ENCODE assay signal across 8 cellular contexts in genomic region chr1:64864018-64864945, GRCh38.
DNase-seq lines count a peak whose midpoint lies in the region; ATAC-seq and FAIRE-seq lines count a peak whose summit lies in the region.

No MANE protein-coding gene starts in this region.

- peaks cover 2 to 13% of the 10 kb centered on the region in 2 donors for H3K36me3 ChIP-seq in small intestine (ENCODE audit: control insufficient read depth in 2 of 2, insufficient read depth in 2 of 2, low read length in 2 of 2)

- no peak for FAIRE-seq in small intestine (lab: Jason Lieb, UNC)

- peak; percentile 66 for DNase-seq in G401 (ENCODE audit: low spot score)
- DNase-seq in KG1 (lab: John Stamatoyannopoulos, UW): peak; percentile 63
- DNase-seq in activated CD4-positive, alpha-beta T cell treated with anti-CD3 and anti-CD28 coated beads, Interleukin-2, amount 10 ng/mL, durations not matched to agents 7 days and 5 days: peak; percentile 51
- DNase-seq in foreskin melanocyte: peak; percentile 23
- peak; percentile 77 for DNase-seq in small intestine
- no peak for DNase-seq in middle frontal gyrus (ENCODE audit: extremely low spot score, low spot score)
- no peak for DNase-seq in NCI-H2227 treated with DMSO at 0.1 percent for 48 hours (lab: John Stamatoyannopoulos, UW)

- H3K9me3 Mint-ChIP-seq in activated CD4-positive, alpha-beta T cell treated with anti-CD3 and anti-CD28 coated beads, Interleukin-2, amount 10 ng/mL, durations not matched to agents 7 days and 5 days: no peaks in the 10 kb centered on the region

- 54 to 77% (median 66%) methylated on average over 14 of the region's 14 CpGs for WGBS in small intestine, 3 donors

- ATAC-seq in GM21529 (IDR thresholded peaks at IDR 0.05; ENCODE audit: unreplicated experiment): peak; percentile 99

- H3K4me3 ChIP-seq in small intestine (ENCODE audit: low read depth in 1 of 2, low read length in 2 of 2): no peak overlapping the region

- peak overlapping the region in 1 of 2 donors; percentile 57 for H3K27ac ChIP-seq in small intestine (ENCODE audit: low read depth in 1 of 2, low read length in 1 of 2)

- in situ Hi-C loops in G401 (cut with HindIII; ENCODE audit: low sequenced_read_pairs): no loop called here

- H3K4me1 ChIP-seq in small intestine (ENCODE audit: control insufficient read depth in 2 of 2, insufficient read depth in 1 of 2, low read depth in 1 of 2, low read length in 1 of 2): peaks cover 0 to 3% of the 10 kb centered on the region in 2 donors

- peaks cover 69% of the 10 kb centered on the region for H3K36me3 Mint-ChIP-seq in activated CD4-positive, alpha-beta T cell treated with anti-CD3 and anti-CD28 coated beads, Interleukin-2, amount 10 ng/mL, durations not matched to agents 7 days and 5 days (ENCODE audit: low read depth)

- H3K27me3 Mint-ChIP-seq in activated CD4-positive, alpha-beta T cell treated with anti-CD3 and anti-CD28 coated beads, Interleukin-2, amount 10 ng/mL, durations not matched to agents 7 days and 5 days: no peaks in the 10 kb centered on the region

- peaks cover 33% of the 10 kb centered on the region for H3K4me1 Mint-ChIP-seq in activated CD4-positive, alpha-beta T cell treated with anti-CD3 and anti-CD28 coated beads, Interleukin-2, amount 10 ng/mL, durations not matched to agents 7 days and 5 days

- CTCF ChIA-PET in activated CD4-positive, alpha-beta T cell treated with anti-CD3 and anti-CD28 coated beads, Interleukin-2, amount 10 ng/mL, durations not matched to agents 7 days and 5 days (lab: Charles Lee): interaction anchor here (0.6 kb wide), 1 partner anchor 200 kb away, joined by 5 read pairs; no protein-coding TSS in a partner anchor

- H3K27me3 ChIP-seq in small intestine (ENCODE audit: control insufficient read depth in 2 of 2, insufficient read depth in 2 of 2, low read length in 2 of 2): no peaks in the 10 kb centered on the region

- no peaks in the 10 kb centered on the region for H3K9me3 ChIP-seq in small intestine (ENCODE audit: control insufficient read depth, low read depth)

- POLR2A ChIA-PET in activated CD4-positive, alpha-beta T cell treated with anti-CD3 and anti-CD28 coated beads, Interleukin-2, amount 10 ng/mL, durations not matched to agents 7 days and 5 days (lab: Charles Lee): no interaction called here

- H3K4me3 Mint-ChIP-seq in activated CD4-positive, alpha-beta T cell treated with anti-CD3 and anti-CD28 coated beads, Interleukin-2, amount 10 ng/mL, durations not matched to agents 7 days and 5 days: no peak overlapping the region

- peak overlapping the region; percentile 81 for H3K27ac Mint-ChIP-seq in activated CD4-positive, alpha-beta T cell treated with anti-CD3 and anti-CD28 coated beads, Interleukin-2, amount 10 ng/mL, durations not matched to agents 7 days and 5 days

Comparison
In these comparisons a context has a peak if more than half of its experiments do, and no peak if none do; other contexts are left out.
1. DNase-seq: peak in G401 (single experiment), KG1 (single experiment), activated CD4-positive, alpha-beta T cell treated with anti-CD3 and anti-CD28 coated beads, Interleukin-2, amount 10 ng/mL, durations not matched to agents 7 days and 5 days (single experiment), foreskin melanocyte (single experiment) and small intestine (single experiment); none in middle frontal gyrus (single experiment) and NCI-H2227 treated with DMSO at 0.1 percent for 48 hours (single experiment).